9 cellular contexts compared by ENCODE assay signal in the genomic region with DNA sequence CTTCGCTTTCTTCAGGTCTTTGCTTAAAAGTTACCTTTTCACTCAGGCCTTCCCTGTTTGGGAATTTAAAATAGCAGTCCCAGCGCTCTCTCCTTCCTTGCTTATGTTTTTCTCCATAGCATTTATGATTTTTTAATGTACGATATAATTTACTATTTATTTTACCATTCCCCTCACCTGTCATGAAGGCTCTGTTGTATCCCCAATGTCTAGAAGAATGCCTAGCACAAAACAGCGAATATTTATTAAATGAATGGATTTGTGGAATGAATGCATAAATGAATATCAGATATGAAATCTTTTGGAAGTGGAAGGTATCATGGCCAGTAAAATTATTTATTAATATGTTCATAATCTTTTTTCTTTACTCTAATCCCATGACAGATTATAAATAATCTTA. TPM values are rescaled to one million over a fixed set of nuclear protein-coding genes. Genes with fewer than 3 reads are reported as not detected.
DNase-seq lines count a peak whose midpoint lies in the region; ATAC-seq and TF ChIP-seq lines count a peak whose summit lies in the region.
"Had no signal": no experiment of that assay in that cellular context is flagged by ENCODE, and none has a peak within 500 bp of the region (broad histone marks: within the 10 kb centered on the region; RNA-seq: fewer than 3 reads in every experiment).

No MANE protein-coding gene starts in this region.

- no peak for ATAC-seq in activated T-cell treated with anti-CD3 and anti-CD28 coated beads, Interleukin-2, amount 50 U/mL, for 4 hours

- no peaks in the 10 kb centered on the region for H3K9me3 ChIP-seq in mesodermal cell (ENCODE audit: control insufficient read depth, low read length)
- H3K9me3 ChIP-seq in tibial nerve: no peaks in the 10 kb centered on the region

- peak overlapping the region; percentile 49 for H3K4me3 Mint-ChIP-seq in activated T-cell treated with anti-CD3 and anti-CD28 coated beads, Interleukin-2, amount 50 U/mL, for 4 hours

- no peaks in the 10 kb centered on the region for H3K36me3 ChIP-seq in mesodermal cell (ENCODE audit: control insufficient read depth, insufficient read depth, low read length)
- no peaks in the 10 kb centered on the region for H3K36me3 ChIP-seq in tibial nerve

- H3K27ac ChIP-seq in mesodermal cell (ENCODE audit: low read depth, low read length, severe bottlenecking) (no peak overlapping the region), tibial nerve (peak overlapping the region; percentile 90 to 98 (median 93))

- TF ChIP-seq CTCF in astrocyte of the cerebellum (IDR thresholded peaks at IDR 0.05; ENCODE audit: low read depth, low read length, missing control alignments) (no peak), tibial nerve (IDR thresholded peaks at IDR 0.05) (no peak)

- H3K4me1 Mint-ChIP-seq in activated T-cell treated with anti-CD3 and anti-CD28 coated beads, Interleukin-2, amount 50 U/mL, for 4 hours (ENCODE audit: low read depth): peaks cover 27% of the 10 kb centered on the region

- no peak for TF ChIP-seq POLR2A in tibial nerve (IDR thresholded peaks at IDR 0.05)

- H3K4me3 ChIP-seq in astrocyte of the cerebellum (ENCODE audit: low read depth, low read length): peak overlapping the region; percentile 65
- H3K4me3 ChIP-seq in mesodermal cell (ENCODE audit: extremely low read depth, insufficient read depth, low read length, poor library complexity, severe bottlenecking): peak overlapping the region; percentile 86
- peak overlapping the region; percentile 68 to 90 (median 85) for H3K4me3 ChIP-seq in tibial nerve

- H3K4me1 ChIP-seq in mesodermal cell (ENCODE audit: control insufficient read depth, insufficient read depth, low read length, poor library complexity, severe bottlenecking) (peaks cover 23% of the 10 kb centered on the region), tibial nerve (peaks cover 0 to 50% (median 27%) of the 10 kb centered on the region in 4 donors)

- H3K27me3 ChIP-seq in tibial nerve: no peaks in the 10 kb centered on the region

- DNase-seq in activated T-cell treated with anti-CD3 and anti-CD28 coated beads, Interleukin-2, amount 50 U/mL, for 4 hours: no peak
- DNase-seq in activated T-cell treated with anti-CD3 and anti-CD28 coated beads, Interleukin-2, amount 50 U/mL, for 48 hours: no peak
- DNase-seq in astrocyte of the cerebellum (ENCODE audit: low read depth): no peak
- DNase-seq in tibial nerve (ENCODE audit: low spot score in 2 of 2): no peak
- DNase-seq in stimulated activated CD4-positive, alpha-beta T cell treated with anti-CD3 and anti-CD28 coated beads, Interleukin-4, amount 100 ng/mL, for 1 hour: no peak
- no peak for DNase-seq in NCI-H69 (lab: John Stamatoyannopoulos, UW)
- DNase-seq in AG08395 (ENCODE audit: low spot score): no peak

- in situ Hi-C loops in astrocyte of the cerebellum (cut with HindIII; ENCODE audit: low sequenced_read_pairs): no loop called here

- peaks cover 7% of the 10 kb centered on the region for H3K36me3 Mint-ChIP-seq in activated T-cell treated with anti-CD3 and anti-CD28 coated beads, Interleukin-2, amount 50 U/mL, for 4 hours (ENCODE audit: insufficient read depth)

- H3K9me3 Mint-ChIP-seq in activated T-cell treated with anti-CD3 and anti-CD28 coated beads, Interleukin-2, amount 50 U/mL, for 4 hours: no peaks in the 10 kb centered on the region
- H3K9me3 Mint-ChIP-seq: dendritic cell treated with granulocyte-macrophage colony-stimulating factor and Interleukin-4, amounts not matched to agents 40 ng/mL and 50 ng/mL, for 4 days had no signal

- 100% methylated on average over 1 of the region's 4 CpGs; no CpG with 5 or more reads in 1 of the 2 experiments for WGBS in mesodermal cell (ENCODE audit: insufficient coverage in 2 of 2), 2 experiments
- WGBS in tibial nerve, 2 donors: 67 to 70% methylated on average over 4 of the region's 4 CpGs

- H3K27me3 Mint-ChIP-seq in activated T-cell treated with anti-CD3 and anti-CD28 coated beads, Interleukin-2, amount 50 U/mL, for 4 hours (ENCODE audit: low read depth): no peaks in the 10 kb centered on the region
- H3K27me3 Mint-ChIP-seq: dendritic cell treated with granulocyte-macrophage colony-stimulating factor and Interleukin-4, amounts not matched to agents 40 ng/mL and 50 ng/mL, for 4 days had no signal

- no peak for TF ChIP-seq EP300 in tibial nerve (IDR thresholded peaks at IDR 0.05)

RNA-seq across cellular contexts. Expression of gene OSBPL9, which starts 0.4 kb away (rescaled TPM):
- 10 to 100 TPM; 29.6 to 31.9 (median 31.5) TPM for total RNA-seq in activated T-cell treated with anti-CD3 and anti-CD28 coated beads, Interleukin-2, amount 50 U/mL, for 4 hours
- polyA plus RNA-seq in mesodermal cell (2013, experiment 1 of 2): 133 TPM
- polyA plus RNA-seq in mesodermal cell (2013, experiment 2 of 2): 141 TPM
- 100 to 1,000 TPM in 2 of 4 donors, 10 to 100 TPM in 2; 86.1 to 132 (median 96.9) TPM for total RNA-seq in tibial nerve
